In the genomic region with DNA sequence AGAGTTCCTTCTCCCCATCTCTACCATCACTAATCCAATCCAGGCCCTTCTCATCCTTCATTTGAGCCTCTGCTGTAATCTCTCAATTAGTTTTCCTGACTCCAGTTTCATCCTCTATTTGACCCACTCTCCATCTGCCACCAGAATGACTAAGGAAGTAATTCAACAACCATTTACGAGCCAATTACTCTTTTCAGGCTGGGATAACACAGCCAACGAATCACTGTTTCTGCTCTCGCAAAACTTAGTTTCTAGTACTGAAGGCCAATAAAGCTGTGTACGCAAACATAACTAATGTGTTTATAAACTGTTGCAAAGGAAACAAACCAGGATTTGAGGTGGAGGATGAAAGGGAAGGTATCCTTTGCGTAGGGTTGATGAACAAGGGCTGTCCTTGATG, we compare ENCODE assay signal across 26 cellular contexts. TPM values are rescaled to one million over a fixed set of nuclear protein-coding genes. Genes with fewer than 3 reads are reported as not detected.
DNase-seq lines count a peak whose midpoint lies in the region; ATAC-seq and TF ChIP-seq lines count a peak whose summit lies in the region.
"Had no signal": no experiment of that assay in that cellular context is flagged by ENCODE, and none has a peak within 500 bp of the region (broad histone marks: within the 10 kb centered on the region; RNA-seq: fewer than 3 reads in every experiment).

No MANE protein-coding gene starts in this region.

- H3K9me3 ChIP-seq in gastrocnemius medialis: no peaks in the 10 kb centered on the region
- H3K9me3 ChIP-seq: BLaER1, upper lobe of left lung had no signal

- intact Hi-C loops in gastrocnemius medialis (cut with DNase I; ENCODE audit: low total_unique reads): no loop called here

- no peaks in the 10 kb centered on the region for H3K36me3 ChIP-seq in gastrocnemius medialis
- H3K36me3 ChIP-seq: BLaER1, upper lobe of left lung had no signal

- H3K36me3 Mint-ChIP-seq in glutamatergic neuron (ENCODE audit: unreplicated experiment) (peaks cover 7% of the 10 kb centered on the region), chondrocyte (ENCODE audit: low read depth) (no peaks in the 10 kb centered on the region)
- H3K36me3 Mint-ChIP-seq: natural killer cell had no signal

- no peak for ATAC-seq in gastrocnemius medialis
- no peak for ATAC-seq in GM18519 (IDR thresholded peaks at IDR 0.05; ENCODE audit: low FRiP score, unreplicated experiment)
- ATAC-seq: K562; natural killer cell; stimulated activated naive CD8-positive, alpha-beta T cell treated with anti-CD3 and anti-CD28 coated beads, Interleukin-15, amount 100 ng/mL, for 72 hours; T-cell had no signal

- peaks cover 2 to 7% of the 10 kb centered on the region in 2 donors for H3K4me1 ChIP-seq in gastrocnemius medialis
- H3K4me1 ChIP-seq: upper lobe of left lung had no signal

- DNase-seq in DMS153 (lab: John Stamatoyannopoulos, UW) (peak; percentile 53), DMS153 treated with DMSO at 0.1 percent for 48 hours (lab: John Stamatoyannopoulos, UW; ENCODE audit: unreplicated experiment) (no peak), NCI-H774 (lab: John Stamatoyannopoulos, UW) (peak; percentile 16), glutamatergic neuron (no peak), gastrocnemius medialis (no peak), DMS53 treated with DMSO at 0.1 percent for 48 hours (lab: John Stamatoyannopoulos, UW; ENCODE audit: unreplicated experiment) (no peak), chondrocyte (ENCODE audit: low spot score) (no peak)
- DNase-seq: activated CD4-positive, alpha-beta memory T cell treated with anti-CD3 and anti-CD28 coated beads for 36 hours; activated naive CD4-positive, alpha-beta T cell treated with anti-CD3 and anti-CD28 coated beads, Interleukin-2, amount 10 ng/mL, durations not matched to agents 7 days and 5 days; hippocampal formation; natural killer cell; NCI-H187; NCI-H510A treated with DMSO at 0.1 percent for 48 hours; OCI-M1; posterior cingulate gyrus; SHP77 treated with DMSO at 0.1 percent for 48 hours; small intestine; stimulated activated CD4-positive, alpha-beta T cell treated with anti-CD3 and anti-CD28 coated beads, Interleukin-2, amount 100 ng/mL, for 48 hours; stimulated activated naive CD8-positive, alpha-beta T cell treated with anti-CD3 and anti-CD28 coated beads, Interleukin-15, amount 100 ng/mL, for 72 hours; T-cell; upper lobe of left lung had no signal

- no peaks in the 10 kb centered on the region for H3K27me3 ChIP-seq in gastrocnemius medialis
- H3K27me3 ChIP-seq: BLaER1, upper lobe of left lung had no signal

- H3K4me1 Mint-ChIP-seq in glutamatergic neuron (ENCODE audit: low read depth, unreplicated experiment) (peaks cover 26% of the 10 kb centered on the region), chondrocyte (ENCODE audit: low read depth) (no peaks in the 10 kb centered on the region)
- H3K4me1 Mint-ChIP-seq: activated naive CD4-positive, alpha-beta T cell treated with anti-CD3 and anti-CD28 coated beads, Interleukin-2, amount 10 ng/mL, durations not matched to agents 7 days and 5 days had no signal

- in situ Hi-C loops in gastrocnemius medialis (cut with MboI; ENCODE audit: low sequenced_read_pairs in 4 of 4): no loop called here

- H3K27me3 Mint-ChIP-seq in glutamatergic neuron (ENCODE audit: unreplicated experiment) (peaks cover 2% of the 10 kb centered on the region), chondrocyte (ENCODE audit: low read depth) (no peaks in the 10 kb centered on the region)
- H3K27me3 Mint-ChIP-seq: activated CD4-positive, alpha-beta memory T cell treated with anti-CD3 and anti-CD28 coated beads for 36 hours; activated naive CD4-positive, alpha-beta T cell treated with anti-CD3 and anti-CD28 coated beads, Interleukin-2, amount 10 ng/mL, durations not matched to agents 7 days and 5 days; stimulated activated naive CD8-positive, alpha-beta T cell treated with anti-CD3 and anti-CD28 coated beads, Interleukin-15, amount 100 ng/mL, for 72 hours; T-cell had no signal

- H3K27ac Mint-ChIP-seq in glutamatergic neuron (ENCODE audit: unreplicated experiment) (peak overlapping the region; percentile 65), chondrocyte (ENCODE audit: unreplicated experiment) (no peak overlapping the region)
- H3K27ac Mint-ChIP-seq: activated CD4-positive, alpha-beta memory T cell treated with anti-CD3 and anti-CD28 coated beads for 36 hours; activated naive CD4-positive, alpha-beta T cell treated with anti-CD3 and anti-CD28 coated beads, Interleukin-2, amount 10 ng/mL, durations not matched to agents 7 days and 5 days; natural killer cell; stimulated activated naive CD8-positive, alpha-beta T cell treated with anti-CD3 and anti-CD28 coated beads, Interleukin-15, amount 100 ng/mL, for 72 hours; T-cell had no signal

- H3K4me3 ChIP-seq in gastrocnemius medialis: no peak overlapping the region
- H3K4me3 ChIP-seq: BLaER1, K562, upper lobe of left lung had no signal

- no peak for TF ChIP-seq CTCF in glutamatergic neuron (IDR thresholded peaks at IDR 0.05; ENCODE audit: partially characterized antibody, unreplicated experiment)
- no peak for TF ChIP-seq CTCF in gastrocnemius medialis (IDR thresholded peaks at IDR 0.05 in 4 of 5, conservative IDR thresholded peaks at IDR 0.05 in 1 of 5)
- no peak for TF ChIP-seq CTCF in chondrocyte (IDR thresholded peaks at IDR 0.05)

- peak overlapping the region; percentile 5 to 60 (median 34) for H3K27ac ChIP-seq in gastrocnemius medialis
- H3K27ac ChIP-seq: 22Rv1, BLaER1, HL-60, upper lobe of left lung had no signal

- H3K4me3 Mint-ChIP-seq in glutamatergic neuron (ENCODE audit: unreplicated experiment) (no peak overlapping the region), chondrocyte (ENCODE audit: unreplicated experiment) (no peak overlapping the region)
- H3K4me3 Mint-ChIP-seq: activated CD4-positive, alpha-beta memory T cell treated with anti-CD3 and anti-CD28 coated beads for 36 hours; activated naive CD4-positive, alpha-beta T cell treated with anti-CD3 and anti-CD28 coated beads, Interleukin-2, amount 10 ng/mL, durations not matched to agents 7 days and 5 days; natural killer cell; stimulated activated naive CD8-positive, alpha-beta T cell treated with anti-CD3 and anti-CD28 coated beads, Interleukin-15, amount 100 ng/mL, for 72 hours; T-cell had no signal

- TF ChIP-seq POLR2A in gastrocnemius medialis (IDR thresholded peaks at IDR 0.05): no peak

- H3K9me3 Mint-ChIP-seq in glutamatergic neuron (ENCODE audit: unreplicated experiment) (peaks cover 5% of the 10 kb centered on the region), chondrocyte (ENCODE audit: low read depth) (no peaks in the 10 kb centered on the region)
- H3K9me3 Mint-ChIP-seq: activated CD4-positive, alpha-beta memory T cell treated with anti-CD3 and anti-CD28 coated beads for 36 hours; natural killer cell; T-cell had no signal

RNA-seq across cellular contexts. Expression of a gene that starts 53.7 kb away (rescaled TPM):
- 28.3 TPM for total RNA-seq in glutamatergic neuron (ENCODE audit: unreplicated experiment)
- 100 to 1,000 TPM in 3 of 4 donors, 10 to 100 TPM in 1; 35.1 to 351 (median 223) TPM for total RNA-seq in gastrocnemius medialis
- 0.75 to 6.1 TPM (median 0.90 TPM) in 3 replicates for total RNA-seq in chondrocyte

Comparison
In these comparisons a context has a peak if more than half of its experiments do, and no peak if none do; other contexts are left out.
1. DNase-seq: peak in DMS153 (single experiment) and NCI-H774 (single experiment); none in DMS153 treated with DMSO at 0.1 percent for 48 hours (single experiment), glutamatergic neuron (single experiment), gastrocnemius medialis (0 of 2), DMS53 treated with DMSO at 0.1 percent for 48 hours (single experiment) and chondrocyte (single experiment).